ENCODE assay signal across 18 cellular contexts in the genomic region with DNA sequence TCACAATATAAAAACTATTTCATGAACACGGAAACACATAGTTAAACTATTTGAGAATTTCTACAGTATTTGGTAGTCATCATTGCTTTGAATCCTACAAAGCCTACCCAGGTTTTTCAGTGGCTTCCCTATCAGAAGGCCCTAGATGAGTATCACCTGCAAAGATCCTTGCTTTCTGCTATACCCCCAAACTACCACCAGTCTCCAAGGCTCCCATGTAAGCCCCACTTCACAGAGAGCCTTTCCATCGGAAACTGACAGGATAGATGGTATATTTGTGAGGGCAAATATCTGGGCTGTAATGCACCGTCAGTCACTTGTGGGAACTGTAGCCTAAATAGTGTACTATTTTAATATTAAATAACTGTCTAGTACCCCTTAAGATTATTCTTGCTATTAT.
A peak's percentile ranks its signal among the peaks of the same experiment; 100 is the strongest.
DNase-seq lines count a peak whose midpoint lies in the region; ATAC-seq and TF ChIP-seq lines count a peak whose summit lies in the region.
"Had no signal": no experiment of that assay in that cellular context is flagged by ENCODE, and none has a peak within 500 bp of the region (broad histone marks: within the 10 kb centered on the region; RNA-seq: fewer than 3 reads in every experiment).

No MANE protein-coding gene starts in this region.

- CTCF ChIA-PET in HEK293T (lab: Yijun Ruan, JAX): no interaction called here

- no peaks in the 10 kb centered on the region for H3K9me3 Mint-ChIP-seq in neural progenitor cell

- no peak overlapping the region for H3K4me3 ChIP-seq in brain microvascular endothelial cell (ENCODE audit: low read depth, low read length)
- H3K4me3 ChIP-seq in neural progenitor cell: no peak overlapping the region
- H3K4me3 ChIP-seq: Peyer's patch had no signal

- no peaks in the 10 kb centered on the region for H3K27me3 Mint-ChIP-seq in neural progenitor cell (ENCODE audit: insufficient read depth, low read depth)

- H3K27me3 ChIP-seq in brain microvascular endothelial cell (replicated peaks) (no peaks in the 10 kb centered on the region), neural progenitor cell (no peaks in the 10 kb centered on the region)
- H3K27me3 ChIP-seq: Peyer's patch had no signal

- H3K4me1 ChIP-seq in neural progenitor cell: peaks cover 9% of the 10 kb centered on the region
- H3K4me1 ChIP-seq: Peyer's patch had no signal

- TF ChIP-seq CTCF in brain microvascular endothelial cell (IDR thresholded peaks at IDR 0.05; ENCODE audit: low read depth, low read length, missing control alignments) (peak; percentile 24), neural progenitor cell (IDR thresholded peaks at IDR 0.05) (peak; percentile 17)

- POLR2A ChIA-PET in HEK293T (lab: Yijun Ruan, JAX): no interaction called here

- no peak overlapping the region for H3K9ac ChIP-seq in neural progenitor cell

- in situ Hi-C loops in brain microvascular endothelial cell (cut with HindIII; ENCODE audit: low pct_ligation_motif_present, low sequenced_read_pairs): no loop called here

- H3K36me3 Mint-ChIP-seq in neural progenitor cell: no peaks in the 10 kb centered on the region

- DNase-seq in NCI-H748 (lab: John Stamatoyannopoulos, UW; ENCODE audit: unreplicated experiment) (peak; percentile 0), NCI-H748 treated with DMSO at 0.1 percent for 48 hours (lab: John Stamatoyannopoulos, UW) (no peak), HEK293T (ENCODE audit: extremely low spot score) (peak; percentile 10), brain microvascular endothelial cell (no peak), neural progenitor cell (ENCODE audit: low spot score) (peak; percentile 8), midbrain (lab: John Stamatoyannopoulos, UW) (no peak)
- DNase-seq in activated CD4-positive, alpha-beta T cell treated with anti-CD3 and anti-CD28 coated beads for 48 hours: no peak
- DNase-seq: DMS79 treated with DMSO at 0.1 percent for 48 hours, GDM1, Kasumi-1, NCI-H1417, NCI-H2029, NCI-H226, NCI-H526 treated with DMSO at 0.1 percent for 48 hours, Peyer's patch, SIG-M5 had no signal

- H3K36me3 ChIP-seq in brain microvascular endothelial cell (replicated peaks): no peaks in the 10 kb centered on the region
- H3K36me3 ChIP-seq in neural progenitor cell: no peaks in the 10 kb centered on the region
- H3K36me3 ChIP-seq: Peyer's patch had no signal

- peaks cover 11% of the 10 kb centered on the region for H3K4me1 Mint-ChIP-seq in neural progenitor cell

- no peak overlapping the region for H3K27ac ChIP-seq in brain microvascular endothelial cell
- no peak overlapping the region for H3K27ac ChIP-seq in neural progenitor cell
- H3K27ac ChIP-seq: C4-2B, Peyer's patch had no signal

- H3K79me2 ChIP-seq in neural progenitor cell (ENCODE audit: low read depth): no peaks in the 10 kb centered on the region

- no peak overlapping the region for H2AFZ ChIP-seq in neural progenitor cell (replicated peaks)

- no peak overlapping the region for H3K27ac Mint-ChIP-seq in neural progenitor cell

- no peak for ATAC-seq in GM19035 (IDR thresholded peaks at IDR 0.05; ENCODE audit: unreplicated experiment)

- H3K9me3 ChIP-seq in neural progenitor cell (ENCODE audit: low read depth): no peaks in the 10 kb centered on the region
- H3K9me3 ChIP-seq: Peyer's patch had no signal

- H4K20me1 ChIP-seq in neural progenitor cell (ENCODE audit: low read depth): no peaks in the 10 kb centered on the region

- no peak overlapping the region for H3K4me2 ChIP-seq in neural progenitor cell

- no peaks in the 10 kb centered on the region for H3F3A ChIP-seq in neural progenitor cell (ENCODE audit: low read depth)

- no peak overlapping the region for H3K4me3 Mint-ChIP-seq in neural progenitor cell

TF ChIP-seq in HEK293T, 16 proteins besides CTCF, POLR2A, EP300 and RAD21:
- TF ChIP-seq ARNT (IDR thresholded peaks at IDR 0.05) (no peak), LEF1 (IDR thresholded peaks at IDR 0.05; ENCODE audit: borderline replicate concordance) (no peak), FOXA1 (IDR thresholded peaks at IDR 0.05) (no peak), FOXK2 (IDR thresholded peaks at IDR 0.05) (no peak), HDGF (IDR thresholded peaks at IDR 0.05; ENCODE audit: borderline replicate concordance) (no peak), TARDBP (IDR thresholded peaks at IDR 0.05) (no peak)

Comparison
In these comparisons a context has a peak if more than half of its experiments do, and no peak if none do; other contexts are left out.
1. DNase-seq: peak in NCI-H748 (single experiment), HEK293T (single experiment) and neural progenitor cell (single experiment); none in NCI-H748 treated with DMSO at 0.1 percent for 48 hours (single experiment), brain microvascular endothelial cell (single experiment), midbrain (single experiment) and activated CD4-positive, alpha-beta T cell treated with anti-CD3 and anti-CD28 coated beads for 48 hours (single experiment).